In genomic region chr1:7584643-7585042, GRCh38 we compare ENCODE assay signal across 18 cellular contexts.
DNase-seq lines count a peak whose midpoint lies in the region; ATAC-seq and TF ChIP-seq lines count a peak whose summit lies in the region.
"Had no signal": no experiment of that assay in that cellular context is flagged by ENCODE, and none has a peak within 500 bp of the region (broad histone marks: within the 10 kb centered on the region; RNA-seq: fewer than 3 reads in every experiment).

No MANE protein-coding gene starts in this region.

- H3K27ac Mint-ChIP-seq in chondrocyte (ENCODE audit: unreplicated experiment): no peak overlapping the region
- H3K27ac Mint-ChIP-seq: CD8-positive, alpha-beta T cell; HFFc6 had no signal

- peaks cover 5% of the 10 kb centered on the region for H3K4me1 Mint-ChIP-seq in chondrocyte (ENCODE audit: low read depth)

- H3K27me3 Mint-ChIP-seq in chondrocyte (ENCODE audit: low read depth): no peaks in the 10 kb centered on the region

- no peaks in the 10 kb centered on the region for H3K9me3 Mint-ChIP-seq in chondrocyte (ENCODE audit: low read depth)
- H3K9me3 Mint-ChIP-seq: CD8-positive, alpha-beta T cell; HFFc6 had no signal

- intact Hi-C loops in left cardiac atrium (cut with DNase I): loop anchor here in 1 of 2 donors (5.0 kb wide), 1 partner anchor 63 kb away; no protein-coding TSS in a partner anchor
- intact Hi-C loops in cardiac septum (cut with DNase I): loop anchor here (5.0 kb wide), 1 partner anchor 63 kb away; no protein-coding TSS in a partner anchor
- intact Hi-C loops in posterior vena cava (cut with DNase I): no loop called here

- H3K36me3 Mint-ChIP-seq in chondrocyte (ENCODE audit: low read depth): no peaks in the 10 kb centered on the region
- H3K36me3 Mint-ChIP-seq: CD8-positive, alpha-beta T cell had no signal

- H3K4me3 Mint-ChIP-seq in chondrocyte (ENCODE audit: unreplicated experiment): no peak overlapping the region
- H3K4me3 Mint-ChIP-seq: CD8-positive, alpha-beta T cell; HFFc6 had no signal

- peak; percentile 4 for DNase-seq in left cardiac atrium
- no peak for DNase-seq in cardiac septum (ENCODE audit: low spot score)
- peak; percentile 54 for DNase-seq in chondrocyte (ENCODE audit: low spot score)
- peak; percentile 70 for DNase-seq in posterior vena cava (ENCODE audit: low spot score)
- DNase-seq in stimulated activated CD4-positive, alpha-beta T cell treated with anti-CD3 and anti-CD28 coated beads, Interleukin-15, amount 100 ng/mL, for 24 hours: no peak
- DNase-seq: Calu3; CD8-positive, alpha-beta T cell; H7; HFFc6; KBM-7; NCI-H1105 treated with DMSO at 0.1 percent for 48 hours; NCI-H1694; NCI-H510A; NCI-H748 treated with DMSO at 0.1 percent for 48 hours; SJCRH30 had no signal

- ATAC-seq in left cardiac atrium (no peak), GM18907 (IDR thresholded peaks at IDR 0.05; ENCODE audit: unreplicated experiment) (no peak), GM21528 (IDR thresholded peaks at IDR 0.05; ENCODE audit: low FRiP score, unreplicated experiment) (no peak)
- ATAC-seq: A549; CD8-positive, alpha-beta T cell had no signal

- no peak for TF ChIP-seq CTCF in chondrocyte (IDR thresholded peaks at IDR 0.05)

Comparison
In these comparisons a context has a peak if more than half of its experiments do, and no peak if none do; other contexts are left out.
1. DNase-seq: peak in left cardiac atrium (single experiment), chondrocyte (single experiment) and posterior vena cava (single experiment); none in cardiac septum (single experiment) and stimulated activated CD4-positive, alpha-beta T cell treated with anti-CD3 and anti-CD28 coated beads, Interleukin-15, amount 100 ng/mL, for 24 hours (single experiment).